In the genomic region with DNA sequence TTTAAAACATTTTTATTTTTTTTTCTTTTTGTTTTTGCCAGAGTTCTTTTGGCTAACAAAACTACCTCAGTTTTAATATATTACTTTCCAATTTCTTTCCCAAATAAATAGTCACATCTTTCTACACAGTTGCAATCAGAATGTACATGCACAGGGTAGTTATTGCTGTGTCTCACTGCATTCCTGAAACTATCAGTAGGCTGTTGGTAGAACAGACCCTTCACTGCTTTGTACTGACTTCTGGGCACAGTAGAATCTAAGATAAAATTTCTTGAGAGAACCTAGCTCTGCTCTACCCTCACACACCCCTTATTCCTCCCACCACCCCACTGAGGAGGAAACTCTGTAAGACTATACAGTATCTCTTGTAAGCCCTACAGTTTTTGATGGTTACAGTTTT, we compare ENCODE assay signal across 22 cellular contexts.
"Had no signal": no experiment of that assay in that cellular context is flagged by ENCODE, and none has a peak within 500 bp of the region (broad histone marks: within the 10 kb centered on the region; RNA-seq: fewer than 3 reads in every experiment).

No MANE protein-coding gene starts in this region.

- H3K9me3 ChIP-seq: gastrocnemius medialis, heart right ventricle, transverse colon, vagina had no signal

- H3K9me3 Mint-ChIP-seq: activated naive CD8-positive, alpha-beta T cell treated with anti-CD3 and anti-CD28 coated beads, Interleukin-2, amount 50 U/mL, for 24 hours; activated T-helper 17 cell treated with anti-CD3 and anti-CD28 coated beads, Interleukin-2, amount 50 U/mL, for 72 hours; dendritic cell treated with granulocyte-macrophage colony-stimulating factor and Interleukin-4, amounts not matched to agents 40 ng/mL and 50 ng/mL, for 4 days; naive B cell had no signal

- H3K27ac Mint-ChIP-seq: activated naive CD8-positive, alpha-beta T cell treated with anti-CD3 and anti-CD28 coated beads, Interleukin-2, amount 50 U/mL, for 24 hours; activated T-helper 17 cell treated with anti-CD3 and anti-CD28 coated beads, Interleukin-2, amount 50 U/mL, for 72 hours; dendritic cell treated with granulocyte-macrophage colony-stimulating factor and Interleukin-4, amounts not matched to agents 40 ng/mL and 50 ng/mL, for 4 days had no signal

- H3K4me1 Mint-ChIP-seq: activated naive CD8-positive, alpha-beta T cell treated with anti-CD3 and anti-CD28 coated beads, Interleukin-2, amount 50 U/mL, for 24 hours; activated T-helper 17 cell treated with anti-CD3 and anti-CD28 coated beads, Interleukin-2, amount 50 U/mL, for 72 hours; naive B cell had no signal

- H3K36me3 ChIP-seq: gastrocnemius medialis, transverse colon, vagina had no signal

- H3K36me3 Mint-ChIP-seq: naive B cell had no signal

- H3K4me3 ChIP-seq: cardiac muscle cell, gastrocnemius medialis, heart right ventricle, lung, smooth muscle cell, transverse colon, vagina had no signal

- H3K4me1 ChIP-seq: gastrocnemius medialis, heart right ventricle, transverse colon, vagina had no signal

- H3K4me3 Mint-ChIP-seq: activated naive CD8-positive, alpha-beta T cell treated with anti-CD3 and anti-CD28 coated beads, Interleukin-2, amount 50 U/mL, for 24 hours; activated T-helper 17 cell treated with anti-CD3 and anti-CD28 coated beads, Interleukin-2, amount 50 U/mL, for 72 hours; dendritic cell treated with granulocyte-macrophage colony-stimulating factor and Interleukin-4, amounts not matched to agents 40 ng/mL and 50 ng/mL, for 4 days; naive B cell had no signal

- H3K27me3 Mint-ChIP-seq: activated naive CD8-positive, alpha-beta T cell treated with anti-CD3 and anti-CD28 coated beads, Interleukin-2, amount 50 U/mL, for 24 hours; activated T-helper 17 cell treated with anti-CD3 and anti-CD28 coated beads, Interleukin-2, amount 50 U/mL, for 72 hours; dendritic cell treated with granulocyte-macrophage colony-stimulating factor and Interleukin-4, amounts not matched to agents 40 ng/mL and 50 ng/mL, for 4 days; naive B cell had no signal

- H3K27me3 ChIP-seq: cardiac muscle cell, gastrocnemius medialis, heart right ventricle, transverse colon, vagina had no signal

- DNase-seq: activated CD4-positive, alpha-beta T cell treated with anti-CD3 and anti-CD28 coated beads, Interleukin-2, amount 50 U/mL, for 1 hour; activated naive CD4-positive, alpha-beta T cell treated with Interleukin-2 at 50 U/mL for 16 hours; activated naive CD8-positive, alpha-beta T cell treated with anti-CD3 and anti-CD28 coated beads, Interleukin-2, amount 50 U/mL, for 24 hours; activated T-cell treated with anti-CD3 and anti-CD28 coated beads for 4 hours; effector memory CD4-positive, alpha-beta T cell; gastrocnemius medialis; heart right ventricle; left cardiac atrium; naive B cell; stimulated activated CD4-positive, alpha-beta T cell treated with anti-CD3 and anti-CD28 coated beads, Interleukin-4, amount 100 ng/mL, for 4 hours; stimulated activated CD8-positive, alpha-beta memory T cell treated with anti-CD3 and anti-CD28 coated beads, Interleukin-4, amount 100 ng/mL, for 48 hours; stimulated activated naive CD4-positive, alpha-beta T cell treated with Interleukin-2 at 50 U/mL for 16 hours; substantia nigra; SW 1271; transverse colon had no signal

- H3K27ac ChIP-seq: gastrocnemius medialis, heart right ventricle, transverse colon, vagina had no signal

- ATAC-seq: activated CD4-positive, CD25-positive, alpha-beta regulatory T cell treated with anti-CD3 and anti-CD28 coated beads, Interleukin-2, amount 50 U/mL, for 24 hours; activated naive CD8-positive, alpha-beta T cell treated with anti-CD3 and anti-CD28 coated beads, Interleukin-2, amount 50 U/mL, for 24 hours; activated T-helper 17 cell treated with anti-CD3 and anti-CD28 coated beads, Interleukin-2, amount 50 U/mL, for 72 hours; gastrocnemius medialis; heart right ventricle; left cardiac atrium had no signal
